9 cellular contexts compared by ENCODE assay signal in the genomic region with DNA sequence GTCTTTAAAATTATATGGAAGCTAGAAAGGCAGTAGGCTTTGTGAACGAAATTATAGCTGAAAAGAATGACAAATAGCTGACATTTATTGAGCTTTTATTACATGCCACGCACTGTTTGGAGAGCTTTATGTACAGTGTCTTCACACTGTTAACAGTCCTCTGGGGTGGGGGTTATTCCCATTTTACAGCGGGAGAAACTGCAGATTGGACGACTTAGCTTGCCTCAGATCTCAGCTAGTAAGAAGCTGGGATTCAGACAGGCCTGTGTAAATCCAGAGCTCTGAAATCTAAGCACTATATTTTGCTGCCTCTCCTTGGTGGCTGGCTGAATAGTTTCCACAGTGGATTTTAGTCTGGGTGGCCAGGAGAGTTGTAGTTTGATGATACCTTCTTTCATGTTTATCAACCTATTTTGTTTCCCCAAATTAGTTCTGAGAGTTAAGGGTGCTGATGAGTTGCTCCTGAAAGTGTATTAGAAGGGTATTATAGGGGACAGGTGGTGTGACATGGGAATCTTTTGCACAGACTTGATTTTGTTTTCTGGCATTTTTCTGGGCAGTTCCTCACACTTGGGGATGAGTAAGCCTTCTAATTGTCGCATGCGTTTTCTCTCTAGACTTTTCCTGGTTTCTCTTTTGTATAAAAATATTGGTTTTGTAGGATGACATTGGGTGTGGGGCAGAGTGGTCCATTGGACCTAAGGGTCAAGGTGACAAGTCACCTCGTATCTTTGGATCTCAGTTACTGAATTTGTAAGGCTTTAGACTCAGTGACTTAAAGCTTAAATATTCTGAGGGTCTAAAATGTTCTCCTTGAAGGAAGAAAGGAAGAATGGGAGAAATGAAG. TPM values are rescaled to one million over a fixed set of nuclear protein-coding genes. Genes with fewer than 3 reads are reported as not detected.
DNase-seq lines count a peak whose midpoint lies in the region; ATAC-seq and TF ChIP-seq lines count a peak whose summit lies in the region.
"Had no signal": no experiment of that assay in that cellular context is flagged by ENCODE, and none has a peak within 500 bp of the region (broad histone marks: within the 10 kb centered on the region; RNA-seq: fewer than 3 reads in every experiment).

No MANE protein-coding gene starts in this region.

- peak overlapping the region; percentile 91 for H3K4me2 ChIP-seq in Loucy (ENCODE audit: low read depth, low read length, poor library complexity, severe bottlenecking)

- H3K9me2 ChIP-seq in Loucy (replicated peaks; ENCODE audit: low read depth, low read length) = no peaks in the 10 kb centered on the region

- H3K79me2 ChIP-seq in Loucy (ENCODE audit: insufficient read depth, low read length) = peaks cover 62% of the 10 kb centered on the region

- H3K36me3 ChIP-seq in GM06990 (ENCODE audit: control insufficient read depth, insufficient read depth, low read length) (no peaks in the 10 kb centered on the region), Loucy (ENCODE audit: insufficient read depth, low read length) (no peaks in the 10 kb centered on the region), thymus (ENCODE audit: control insufficient read depth, insufficient read depth) (no peaks in the 10 kb centered on the region)

- H3K27ac ChIP-seq in thymus (ENCODE audit: low read depth) = no peak overlapping the region

- H3K4me3 ChIP-seq in GM06990 (replicated peaks; ENCODE audit: low read depth, low read length) (peak overlapping the region; percentile 86), Loucy (ENCODE audit: low read length, poor library complexity, severe bottlenecking) (peak overlapping the region; percentile 94), thymus (ENCODE audit: low read length) (peak overlapping the region; percentile 91)

- DNase-seq in GM06990 (ENCODE audit: extremely low read depth, insufficient read length) (no peak), T47D (ENCODE audit: low read depth in 1 of 2, low spot score in 1 of 2) (peak; percentile 39 to 58), left lobe of liver (ENCODE audit: low spot score) (no peak), islet precursor cell (no peak), NCI-H187 treated with DMSO at 0.1 percent for 48 hours (lab: John Stamatoyannopoulos, UW) (no peak), activated gamma-delta T cell (lab: John Stamatoyannopoulos, UW) (no peak)
- DNase-seq: activated naive CD8-positive, alpha-beta T cell treated with anti-CD3 and anti-CD28 coated beads, Interleukin-2, amount 10 ng/mL, durations not matched to agents 7 days and 5 days had no signal

- peak; percentile 1 for TF ChIP-seq CTCF in GM06990 (IDR thresholded peaks at IDR 0.05; ENCODE audit: insufficient read depth, low read length, poor library complexity, severe bottlenecking)
- 0 out of 2 replicates have a peak, but pooled peaks have one; percentile 11 for TF ChIP-seq CTCF in Loucy (conservative IDR thresholded peaks at IDR 0.05; ENCODE audit: low read length)

- H4K20me1 ChIP-seq in Loucy (ENCODE audit: insufficient read depth, low read length, poor library complexity, severe bottlenecking) = peaks cover 58% of the 10 kb centered on the region

- H3K9me3 ChIP-seq in Loucy (ENCODE audit: insufficient read depth, low read depth, low read length) = no peaks in the 10 kb centered on the region
- H3K9me3 ChIP-seq in thymus (ENCODE audit: control insufficient read depth) = no peaks in the 10 kb centered on the region

- peak; percentile 27 for ATAC-seq in left lobe of liver

- H3K4me1 ChIP-seq in Loucy (ENCODE audit: insufficient read depth, low read length, poor library complexity, severe bottlenecking) = peaks cover 59% of the 10 kb centered on the region
- peaks cover 11% of the 10 kb centered on the region for H3K4me1 ChIP-seq in thymus (ENCODE audit: control insufficient read depth, insufficient read depth, low read length)

- H3F3A ChIP-seq in Loucy (ENCODE audit: low read depth) = no peaks in the 10 kb centered on the region

- H3K27me3 ChIP-seq in GM06990 (replicated peaks; ENCODE audit: control insufficient read depth, insufficient read depth, low read length) (no peaks in the 10 kb centered on the region), Loucy (ENCODE audit: insufficient read depth, low read length, poor library complexity, severe bottlenecking) (no peaks in the 10 kb centered on the region), thymus (ENCODE audit: control insufficient read depth, insufficient read depth) (no peaks in the 10 kb centered on the region)

- peak overlapping the region; percentile 86 for H3K9ac ChIP-seq in Loucy (ENCODE audit: low read depth, low read length, poor library complexity, severe bottlenecking)

- H2AFZ ChIP-seq in Loucy (ENCODE audit: low read length) = no peak overlapping the region

- in situ Hi-C loops in T47D (cut with HindIII; ENCODE audit: low pct_unique_long_range_greater_than_20kb, low sequenced_read_pairs) = no loop called here

- WGBS in thymus = 64% methylated on average over 7 of the region's 7 CpGs

RNA-seq across cellular contexts. Expression of a gene that starts 1.5 kb away (rescaled TPM):
- total RNA-seq in left lobe of liver = 41.5 TPM
- polyA plus RNA-seq in thymus = 32.9 TPM

Comparison
In these comparisons a context has a peak if more than half of its experiments do, and no peak if none do; other contexts are left out.
1. DNase-seq: peak in T47D (2 of 2); none in GM06990 (single experiment), left lobe of liver (single experiment), islet precursor cell (single experiment), NCI-H187 treated with DMSO at 0.1 percent for 48 hours (single experiment) and activated gamma-delta T cell (single experiment).
2. Peak in every context shown above with its lines, with median percentiles within 50 percentile points of each other: H3K4me3 ChIP-seq.